8 cellular contexts compared by ENCODE assay signal in the genomic region with DNA sequence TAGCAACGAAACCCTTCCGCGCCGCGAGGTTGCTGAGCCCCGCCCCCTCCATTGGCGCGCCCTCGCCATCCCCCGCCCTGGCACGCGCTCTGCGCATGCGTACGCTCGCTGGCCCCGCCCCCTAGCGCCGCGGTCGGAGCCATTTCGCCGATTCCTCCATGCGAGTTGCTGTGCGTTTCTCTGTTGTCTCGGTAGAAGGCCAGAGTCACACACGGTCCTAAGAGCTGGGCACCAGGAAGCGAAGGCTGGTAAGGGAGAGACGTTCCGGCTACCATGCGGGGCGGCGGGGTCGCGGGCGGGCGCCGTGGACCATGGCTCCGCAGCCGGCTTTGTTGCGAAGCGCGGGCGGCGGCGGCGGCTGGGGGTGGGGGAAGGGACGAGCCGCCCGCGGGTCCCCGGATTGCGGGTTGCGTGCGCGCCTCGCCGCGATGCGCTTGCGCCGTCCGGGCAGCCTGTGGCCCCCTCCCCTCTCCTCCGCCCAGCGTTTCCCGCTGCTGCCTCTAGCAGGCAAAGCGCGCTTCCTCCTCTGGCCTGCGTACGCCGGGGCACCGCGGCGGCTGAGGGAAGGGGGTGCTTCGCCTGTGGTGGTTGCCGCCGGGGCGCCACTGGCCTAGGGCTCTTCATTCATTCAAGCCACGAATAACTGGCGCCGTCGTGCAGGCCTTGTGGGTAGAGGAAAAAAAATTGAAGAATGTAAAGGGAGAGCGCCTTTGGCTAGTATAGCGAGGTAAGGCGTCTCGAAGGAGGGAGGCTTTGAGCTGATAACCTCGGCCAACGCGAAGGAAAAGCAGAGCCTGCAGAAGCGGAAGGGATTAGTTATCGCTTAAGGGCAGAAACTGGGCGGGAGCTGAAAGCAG. TPM values are rescaled to one million over a fixed set of nuclear protein-coding genes. Genes with fewer than 3 reads are reported as not detected.
DNase-seq lines count a peak whose midpoint lies in the region; ATAC-seq and TF ChIP-seq lines count a peak whose summit lies in the region.

A gene (plus strand): TSS at position 139 of the 857 bp plus-strand sequence. CDS start 3,220 bp downstream, outside the sequence.

- peak within 1 kb of the TSS; percentile 95 for H3K4me2 ChIP-seq in mammary epithelial cell (ENCODE audit: insufficient read depth, low read depth, low read length)
- peak within 1 kb of the TSS; percentile 96 for H3K4me2 ChIP-seq in smooth muscle cell

- dilution Hi-C loops in mammary epithelial cell (cut with HindIII; ENCODE audit: low sequenced_read_pairs) = no loop called here

- H3K79me2 ChIP-seq in mammary epithelial cell (ENCODE audit: insufficient read depth, low read length) = peaks cover 53% of the 10 kb centered on the region
- H3K79me2 ChIP-seq in smooth muscle cell (ENCODE audit: low read depth) = peaks cover 48% of the 10 kb centered on the region

- H3K9ac ChIP-seq in mammary epithelial cell (ENCODE audit: insufficient read depth, low read length) = peak within 1 kb of the TSS; percentile 97
- H3K9ac ChIP-seq in smooth muscle cell (ENCODE audit: low read depth) = peak within 1 kb of the TSS; percentile 95

- peaks cover 28% of the 10 kb centered on the region for H3K36me3 ChIP-seq in WERI-Rb-1
- peaks cover 17% of the 10 kb centered on the region for H3K36me3 ChIP-seq in mammary epithelial cell (ENCODE audit: insufficient read depth, low read length)
- no peaks in the 10 kb centered on the region for H3K36me3 ChIP-seq in smooth muscle cell (ENCODE audit: low read depth)

- DNase-seq in AG04449 (ENCODE audit: low read depth, low spot score) (no peak), NCI-H2196 treated with DMSO at 0.1 percent for 48 hours (lab: John Stamatoyannopoulos, UW; ENCODE audit: unreplicated experiment) (peak; percentile 87), WERI-Rb-1 (peak; percentile 91), mammary epithelial cell (peak; percentile 83), iPS-NIHi11 (ENCODE audit: low spot score) (peak; percentile 98), smooth muscle cell (lab: John Stamatoyannopoulos, UW; ENCODE audit: unreplicated experiment) (peak; percentile 95)

- intact Hi-C loops in mammary epithelial cell (cut with micrococcal nuclease) = no loop called here

- peak; percentile 64 for ATAC-seq in GM18873 (IDR thresholded peaks at IDR 0.05; ENCODE audit: low FRiP score, unreplicated experiment)
- peak; percentile 83 for ATAC-seq in HG03139 (IDR thresholded peaks at IDR 0.05; ENCODE audit: unreplicated experiment)

- H3K4me1 ChIP-seq in mammary epithelial cell (ENCODE audit: insufficient read depth, low read length) = peaks cover 19% of the 10 kb centered on the region
- H3K4me1 ChIP-seq in smooth muscle cell (ENCODE audit: low read depth) = peaks cover 15% of the 10 kb centered on the region

- peak; percentile 53 for TF ChIP-seq CTCF in AG04449 (IDR thresholded peaks at IDR 0.05; ENCODE audit: insufficient read depth, low read length, missing control alignments)
- no peak for TF ChIP-seq CTCF in WERI-Rb-1 (IDR thresholded peaks at IDR 0.05; ENCODE audit: low read depth, low read length)
- TF ChIP-seq CTCF in mammary epithelial cell (conservative IDR thresholded peaks at IDR 0.05 in 1 of 2, IDR thresholded peaks at IDR 0.05 in 1 of 2; ENCODE audit: extremely low read depth in 1 of 2, insufficient read depth in 1 of 2, low read depth in 1 of 2, low read length in 2 of 2) = no peak
- no peak for TF ChIP-seq CTCF in smooth muscle cell (IDR thresholded peaks at IDR 0.05; ENCODE audit: borderline replicate concordance, insufficient read depth, poor library complexity, severe bottlenecking)

- POLR2A ChIA-PET in AG04449 (lab: Yijun Ruan, JAX) = no interaction called here

- H3K27ac ChIP-seq in WERI-Rb-1 = peak within 1 kb of the TSS; percentile 97
- H3K27ac ChIP-seq in mammary epithelial cell (ENCODE audit: insufficient read depth, low read depth, low read length) = peak within 1 kb of the TSS; percentile 82
- peak within 1 kb of the TSS; percentile 98 for H3K27ac ChIP-seq in smooth muscle cell (ENCODE audit: low read depth)

- H3K9me3 ChIP-seq in WERI-Rb-1 (ENCODE audit: severe bottlenecking) (no peaks in the 10 kb centered on the region), mammary epithelial cell (replicated peaks; ENCODE audit: insufficient read depth, low read length) (no peaks in the 10 kb centered on the region), smooth muscle cell (replicated peaks; ENCODE audit: low read depth) (no peaks in the 10 kb centered on the region)

- CTCF ChIA-PET in AG04449 (lab: Yijun Ruan, JAX) = no interaction called here
- CTCF ChIA-PET in mammary epithelial cell (lab: Charles Lee; ENCODE audit: low non-redundant PET) = no interaction called here

- no peaks in the 10 kb centered on the region for H3K27me3 ChIP-seq in WERI-Rb-1 (ENCODE audit: insufficient read depth, low read depth, severe bottlenecking)
- no peaks in the 10 kb centered on the region for H3K27me3 ChIP-seq in mammary epithelial cell (ENCODE audit: insufficient read depth, low read length)
- no peaks in the 10 kb centered on the region for H3K27me3 ChIP-seq in smooth muscle cell (ENCODE audit: low read depth)

- TSS peak; percentile 39 for BruUV-seq in mammary epithelial cell (replicated peaks; lab: Mats Ljungman, UMichigan)

- peaks cover 13% of the 10 kb centered on the region for H3F3A ChIP-seq in smooth muscle cell (ENCODE audit: low read depth)

- H3K4me3 ChIP-seq in AG04449 (ENCODE audit: low read depth, low read length) (peak within 1 kb of the TSS; percentile 94), WERI-Rb-1 (ENCODE audit: low read depth, low read length) (peak within 1 kb of the TSS; percentile 66), mammary epithelial cell (replicated peaks in 1 of 3; ENCODE audit: insufficient read depth in 1 of 3, low read depth in 2 of 3, low read length in 3 of 3) (peak within 1 kb of the TSS; percentile 85 to 98 (median 90)), smooth muscle cell (peak within 1 kb of the TSS; percentile 98)

- H4K20me1 ChIP-seq in mammary epithelial cell (ENCODE audit: insufficient read depth, low read length) = peaks cover 10% of the 10 kb centered on the region
- peaks cover 52% of the 10 kb centered on the region for H4K20me1 ChIP-seq in smooth muscle cell (ENCODE audit: low read depth)

- in situ Hi-C loops in mammary epithelial cell (cut with MboI; ENCODE audit: low sequenced_read_pairs in 2 of 2) = no loop called here

- peak within 1 kb of the TSS; percentile 91 for H2AFZ ChIP-seq in mammary epithelial cell (ENCODE audit: low read depth, low read length)
- H2AFZ ChIP-seq in smooth muscle cell (ENCODE audit: low read depth) = peak within 1 kb of the TSS; percentile 42

- WGBS in mammary epithelial cell (ENCODE audit: low coverage, missing lambda C conversion rate) = 1% methylated on average over 37 of the region's 92 CpGs
- 1% methylated on average over 82 of the region's 92 CpGs for WGBS in smooth muscle cell (ENCODE audit: low lambda C conversion rate)

RNA-seq across cellular contexts. Expression of the gene that starts here (rescaled TPM):
- total RNA-seq in mammary epithelial cell = 100 to 1,000 TPM in 1 of 2 donors, 10 to 100 TPM in 1; 96.2 to 137 TPM
- polyA plus RNA-seq in mammary epithelial cell = 136 TPM
- polyA minus RNA-seq in mammary epithelial cell = 204 TPM
- total RNA-seq in smooth muscle cell = 99.2 and 138 TPM in 2 replicates
- 65.4 and 69.5 TPM in 2 replicates for polyA plus RNA-seq in smooth muscle cell
